Comparison of ENCODE assay signal across 1 cellular context in genomic region chr9:76691761-76692313, GRCh38.
TF ChIP-seq lines count a peak whose summit lies in the region.

No MANE protein-coding gene starts in this region.

TF ChIP-seq in HEK293, 187 proteins besides CTCF, POLR2A, EP300 and RAD21 (continued from another document):
- TF ChIP-seq, protein P1, sequence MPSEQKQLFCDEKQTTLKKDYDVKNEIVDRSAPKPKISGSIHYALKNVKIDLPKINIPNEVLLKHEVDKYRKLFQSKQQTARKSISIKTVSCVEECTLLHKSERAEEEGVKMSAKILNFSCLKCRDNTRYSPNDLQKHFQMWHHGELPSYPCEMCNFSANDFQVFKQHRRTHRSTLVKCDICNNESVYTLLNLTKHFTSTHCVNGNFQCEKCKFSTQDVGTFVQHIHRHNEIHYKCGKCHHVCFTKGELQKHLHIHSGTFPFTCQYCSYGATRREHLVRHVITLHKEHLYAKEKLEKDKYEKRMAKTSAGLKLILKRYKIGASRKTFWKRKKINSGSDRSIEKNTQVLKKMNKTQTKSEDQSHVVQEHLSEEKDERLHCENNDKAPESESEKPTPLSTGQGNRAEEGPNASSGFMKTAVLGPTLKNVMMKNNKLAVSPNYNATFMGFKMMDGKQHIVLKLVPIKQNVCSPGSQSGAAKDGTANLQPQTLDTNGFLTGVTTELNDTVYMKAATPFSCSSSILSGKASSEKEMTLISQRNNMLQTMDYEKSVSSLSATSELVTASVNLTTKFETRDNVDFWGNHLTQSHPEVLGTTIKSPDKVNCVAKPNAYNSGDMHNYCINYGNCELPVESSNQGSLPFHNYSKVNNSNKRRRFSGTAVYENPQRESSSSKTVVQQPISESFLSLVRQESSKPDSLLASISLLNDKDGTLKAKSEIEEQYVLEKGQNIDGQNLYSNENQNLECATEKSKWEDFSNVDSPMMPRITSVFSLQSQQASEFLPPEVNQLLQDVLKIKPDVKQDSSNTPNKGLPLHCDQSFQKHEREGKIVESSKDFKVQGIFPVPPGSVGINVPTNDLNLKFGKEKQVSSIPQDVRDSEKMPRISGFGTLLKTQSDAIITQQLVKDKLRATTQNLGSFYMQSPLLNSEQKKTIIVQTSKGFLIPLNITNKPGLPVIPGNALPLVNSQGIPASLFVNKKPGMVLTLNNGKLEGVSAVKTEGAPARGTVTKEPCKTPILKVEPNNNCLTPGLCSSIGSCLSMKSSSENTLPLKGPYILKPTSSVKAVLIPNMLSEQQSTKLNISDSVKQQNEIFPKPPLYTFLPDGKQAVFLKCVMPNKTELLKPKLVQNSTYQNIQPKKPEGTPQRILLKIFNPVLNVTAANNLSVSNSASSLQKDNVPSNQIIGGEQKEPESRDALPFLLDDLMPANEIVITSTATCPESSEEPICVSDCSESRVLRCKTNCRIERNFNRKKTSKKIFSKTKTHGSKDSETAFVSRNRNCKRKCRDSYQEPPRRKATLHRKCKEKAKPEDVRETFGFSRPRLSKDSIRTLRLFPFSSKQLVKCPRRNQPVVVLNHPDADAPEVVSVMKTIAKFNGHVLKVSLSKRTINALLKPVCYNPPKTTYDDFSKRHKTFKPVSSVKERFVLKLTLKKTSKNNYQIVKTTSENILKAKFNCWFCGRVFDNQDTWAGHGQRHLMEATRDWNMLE (tag by site-specific recombination; conservative IDR thresholded peaks at IDR 0.05; ENCODE audit: low read depth): peak; percentile 50; the same call in 1 of the 2 replicates
- TF ChIP-seq ZNF76 (tag by site-specific recombination; IDR thresholded peaks at IDR 0.05; ENCODE audit: borderline replicate concordance, low read depth) (0 out of 2 replicates have a peak, but pooled peaks have one; percentile 47), ZFHX2 (tag by site-specific recombination; conservative IDR thresholded peaks at IDR 0.05) (0 out of 2 replicates have a peak, but pooled peaks have one; percentile 7), ZNF324 (tag by site-specific recombination; IDR thresholded peaks at IDR 0.05) (no peak), ZNF335 (tag by site-specific recombination; conservative IDR thresholded peaks at IDR 0.05) (no peak; the same call in 1 of the 2 replicates)
- TF ChIP-seq, protein P2, sequence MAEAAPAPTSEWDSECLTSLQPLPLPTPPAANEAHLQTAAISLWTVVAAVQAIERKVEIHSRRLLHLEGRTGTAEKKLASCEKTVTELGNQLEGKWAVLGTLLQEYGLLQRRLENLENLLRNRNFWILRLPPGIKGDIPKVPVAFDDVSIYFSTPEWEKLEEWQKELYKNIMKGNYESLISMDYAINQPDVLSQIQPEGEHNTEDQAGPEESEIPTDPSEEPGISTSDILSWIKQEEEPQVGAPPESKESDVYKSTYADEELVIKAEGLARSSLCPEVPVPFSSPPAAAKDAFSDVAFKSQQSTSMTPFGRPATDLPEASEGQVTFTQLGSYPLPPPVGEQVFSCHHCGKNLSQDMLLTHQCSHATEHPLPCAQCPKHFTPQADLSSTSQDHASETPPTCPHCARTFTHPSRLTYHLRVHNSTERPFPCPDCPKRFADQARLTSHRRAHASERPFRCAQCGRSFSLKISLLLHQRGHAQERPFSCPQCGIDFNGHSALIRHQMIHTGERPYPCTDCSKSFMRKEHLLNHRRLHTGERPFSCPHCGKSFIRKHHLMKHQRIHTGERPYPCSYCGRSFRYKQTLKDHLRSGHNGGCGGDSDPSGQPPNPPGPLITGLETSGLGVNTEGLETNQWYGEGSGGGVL (tag by site-specific recombination; IDR thresholded peaks at IDR 0.05): 0 out of 2 replicates have a peak, but pooled peaks have one; percentile 7
